In genomic region chr1:12594966-12595838, GRCh38 we compare ENCODE assay signal across 9 cellular contexts. TPM values are rescaled to one million over a fixed set of nuclear protein-coding genes. Genes with fewer than 3 reads are reported as not detected.
DNase-seq lines count a peak whose midpoint lies in the region; ATAC-seq and TF ChIP-seq lines count a peak whose summit lies in the region.
"Had no signal": no experiment of that assay in that cellular context is flagged by ENCODE, and none has a peak within 500 bp of the region (broad histone marks: within the 10 kb centered on the region; RNA-seq: fewer than 3 reads in every experiment).

No MANE protein-coding gene starts in this region.

- H3K4me3 ChIP-seq in ACC112 (ENCODE audit: low read depth, low read length) (peak overlapping the region; percentile 73), vagina (peak overlapping the region; percentile 37 to 44)

- no peaks in the 10 kb centered on the region for H3K36me3 ChIP-seq in ACC112 (ENCODE audit: insufficient read depth, low read length)
- no peaks in the 10 kb centered on the region for H3K36me3 ChIP-seq in vagina
- H3K36me3 ChIP-seq: adrenal gland had no signal

- H3K27ac Mint-ChIP-seq in activated T-helper 2 cell treated with anti-CD3 and anti-CD28 coated beads, Interferon-gamma antibody, Interleukin-2, Interleukin-4, amounts not matched to agents 10 μg/mL and 5 μg/mL and 100 μg/mL, durations not matched to agents 14 hours and 24 hours and 36 hours = no peak overlapping the region
- peak overlapping the region; percentile 88 to 97 (median 93) for H3K27ac Mint-ChIP-seq in nephron

- peak overlapping the region; percentile 34 for H3K4me3 Mint-ChIP-seq in activated T-helper 2 cell treated with anti-CD3 and anti-CD28 coated beads, Interferon-gamma antibody, Interleukin-2, Interleukin-4, amounts not matched to agents 10 μg/mL and 5 μg/mL and 100 μg/mL, durations not matched to agents 14 hours and 24 hours and 36 hours (ENCODE audit: low read depth)
- peak overlapping the region; percentile 77 to 82 (median 81) for H3K4me3 Mint-ChIP-seq in nephron

- H3K4me1 ChIP-seq in ACC112 (ENCODE audit: control insufficient read depth, insufficient read depth, low read length, unreplicated experiment) = peaks cover 28% of the 10 kb centered on the region
- H3K4me1 ChIP-seq in vagina = peaks cover 99% of the 10 kb centered on the region

- peaks cover 12% of the 10 kb centered on the region for H3K4me1 Mint-ChIP-seq in activated T-helper 2 cell treated with anti-CD3 and anti-CD28 coated beads, Interferon-gamma antibody, Interleukin-2, Interleukin-4, amounts not matched to agents 10 μg/mL and 5 μg/mL and 100 μg/mL, durations not matched to agents 14 hours and 24 hours and 36 hours (ENCODE audit: low read depth)
- H3K4me1 Mint-ChIP-seq in nephron = peaks cover 81% of the 10 kb centered on the region

- intact Hi-C loops in activated T-helper 2 cell treated with anti-CD3 and anti-CD28 coated beads, Interferon-gamma antibody, Interleukin-2, Interleukin-4, amounts not matched to agents 10 μg/mL and 5 μg/mL and 100 μg/mL, durations not matched to agents 14 hours and 24 hours and 36 hours (cut with micrococcal nuclease) = no loop called here
- intact Hi-C loops in vagina (cut with DNase I) = loop anchor here (5.0 kb wide), 2 partner anchors 38 to 53 kb away; no protein-coding TSS in a partner anchor

- no peak for TF ChIP-seq POLR2A in vagina (IDR thresholded peaks at IDR 0.05)

- H3K27ac ChIP-seq in ACC112 (ENCODE audit: low read depth, low read length) (peak overlapping the region; percentile 91; the same call in 1 of the 2 replicates), vagina (peak overlapping the region; percentile 80)

- H3K9me3 ChIP-seq in vagina = no peaks in the 10 kb centered on the region
- H3K9me3 ChIP-seq: adrenal gland had no signal

- H3K36me3 Mint-ChIP-seq in activated T-helper 2 cell treated with anti-CD3 and anti-CD28 coated beads, Interferon-gamma antibody, Interleukin-2, Interleukin-4, amounts not matched to agents 10 μg/mL and 5 μg/mL and 100 μg/mL, durations not matched to agents 14 hours and 24 hours and 36 hours (ENCODE audit: low read depth) = peaks cover 17% of the 10 kb centered on the region
- peaks cover 14% of the 10 kb centered on the region for H3K36me3 Mint-ChIP-seq in nephron (ENCODE audit: low read depth)

- no peaks in the 10 kb centered on the region for H3K9me3 Mint-ChIP-seq in activated T-helper 2 cell treated with anti-CD3 and anti-CD28 coated beads, Interferon-gamma antibody, Interleukin-2, Interleukin-4, amounts not matched to agents 10 μg/mL and 5 μg/mL and 100 μg/mL, durations not matched to agents 14 hours and 24 hours and 36 hours
- no peaks in the 10 kb centered on the region for H3K9me3 Mint-ChIP-seq in nephron

- H3K27me3 ChIP-seq in ACC112 (ENCODE audit: insufficient read depth, low read length) (no peaks in the 10 kb centered on the region), vagina (no peaks in the 10 kb centered on the region)
- H3K27me3 ChIP-seq: adrenal gland had no signal

- ATAC-seq in HG03432 (IDR thresholded peaks at IDR 0.05; ENCODE audit: unreplicated experiment) = no peak

- no peaks in the 10 kb centered on the region for H3K79me2 ChIP-seq in ACC112 (ENCODE audit: control insufficient read depth, insufficient read depth, low read length, unreplicated experiment)

- peaks cover 7% of the 10 kb centered on the region for H3K27me3 Mint-ChIP-seq in activated T-helper 2 cell treated with anti-CD3 and anti-CD28 coated beads, Interferon-gamma antibody, Interleukin-2, Interleukin-4, amounts not matched to agents 10 μg/mL and 5 μg/mL and 100 μg/mL, durations not matched to agents 14 hours and 24 hours and 36 hours (ENCODE audit: low read depth)
- H3K27me3 Mint-ChIP-seq in nephron (ENCODE audit: low read depth) = peaks cover 6% of the 10 kb centered on the region

- H2AFZ ChIP-seq in ACC112 (ENCODE audit: low read length, unreplicated experiment) = no peak overlapping the region

- no peak for TF ChIP-seq CTCF in nephron (IDR thresholded peaks at IDR 0.05; ENCODE audit: unreplicated experiment in 3 of 3)
- TF ChIP-seq CTCF in vagina (IDR thresholded peaks at IDR 0.05) = no peak

- DNase-seq in HCEC 1CT (peak; percentile 34), germinal center (ENCODE audit: low spot score) (peak; percentile 37), vagina (ENCODE audit: extremely low spot score in 2 of 2) (no peak), superior temporal gyrus (ENCODE audit: extremely low spot score) (no peak)
- DNase-seq in activated T-helper 2 cell treated with anti-CD3 and anti-CD28 coated beads, Interferon-gamma antibody, Interleukin-2, Interleukin-4, amounts not matched to agents 10 μg/mL and 5 μg/mL and 100 μg/mL, durations not matched to agents 14 hours and 24 hours and 36 hours (ENCODE audit: low spot score) = no peak

RNA-seq across cellular contexts. Expression of gene DHRS3, which starts 22.8 kb away (rescaled TPM):
- 93.6 and 95.2 TPM in 2 replicates for total RNA-seq in activated T-helper 2 cell treated with anti-CD3 and anti-CD28 coated beads, Interferon-gamma antibody, Interleukin-2, Interleukin-4, amounts not matched to agents 10 μg/mL and 5 μg/mL and 100 μg/mL, durations not matched to agents 14 hours and 24 hours and 36 hours
- 111 TPM for total RNA-seq in vagina

RNA-seq across cellular contexts. Expression of gene AADACL4, which starts 48.7 kb away (rescaled TPM):
- total RNA-seq in activated T-helper 2 cell treated with anti-CD3 and anti-CD28 coated beads, Interferon-gamma antibody, Interleukin-2, Interleukin-4, amounts not matched to agents 10 μg/mL and 5 μg/mL and 100 μg/mL, durations not matched to agents 14 hours and 24 hours and 36 hours = not detected in 2 replicates
- not detected for total RNA-seq in vagina
- total RNA-seq: adrenal gland had no signal

Comparison
In these comparisons a context has a peak if more than half of its experiments do, and no peak if none do; other contexts are left out.
1. DNase-seq: peak in HCEC 1CT (single experiment) and germinal center (single experiment); none in activated T-helper 2 cell treated with anti-CD3 and anti-CD28 coated beads, Interferon-gamma antibody, Interleukin-2, Interleukin-4, amounts not matched to agents 10 μg/mL and 5 μg/mL and 100 μg/mL, durations not matched to agents 14 hours and 24 hours and 36 hours (single experiment), vagina (0 of 2) and superior temporal gyrus (single experiment).